Comparison of ENCODE assay signal across 21 cellular contexts in genomic region chr3:129617381-129618185, GRCh38. TPM values are rescaled to one million over a fixed set of nuclear protein-coding genes. Genes with fewer than 3 reads are reported as not detected.
A peak's percentile ranks its signal among the peaks of the same experiment; 100 is the strongest.
DNase-seq lines count a peak whose midpoint lies in the region; ATAC-seq, FAIRE-seq and TF ChIP-seq lines count a peak whose summit lies in the region.
"Had no signal": no experiment of that assay in that cellular context is flagged by ENCODE, and none has a peak within 500 bp of the region (broad histone marks: within the 10 kb centered on the region; RNA-seq: fewer than 3 reads in every experiment).

No MANE protein-coding gene starts in this region.

- 84 to 94% (median 88%) methylated on average over 8 to 12 of the region's 12 CpGs for WGBS in spleen, 5 donors

- no peak overlapping the region for H3K4me3 ChIP-seq in ascending aorta
- no peak overlapping the region for H3K4me3 ChIP-seq in lower lobe of right lung
- no peak overlapping the region for H3K4me3 ChIP-seq in spleen
- H3K4me3 ChIP-seq: SJCRH30 had no signal

- TF ChIP-seq CTCF in ascending aorta (IDR thresholded peaks at IDR 0.05) (no peak), lower lobe of right lung (IDR thresholded peaks at IDR 0.05) (no peak), spleen (IDR thresholded peaks at IDR 0.05 in 8 of 11, conservative IDR thresholded peaks at IDR 0.05 in 3 of 11) (no peak), type B pancreatic cell (conservative IDR thresholded peaks at IDR 0.05) (no peak)

- H3K36me3 ChIP-seq in ascending aorta: no peaks in the 10 kb centered on the region
- H3K36me3 ChIP-seq in lower lobe of right lung: no peaks in the 10 kb centered on the region
- H3K36me3 ChIP-seq in spleen: no peaks in the 10 kb centered on the region
- H3K36me3 ChIP-seq: brain microvascular endothelial cell, SJCRH30 had no signal

- H3K27me3 Mint-ChIP-seq in type B pancreatic cell: no peaks in the 10 kb centered on the region
- H3K27me3 Mint-ChIP-seq: activated CD4-positive, alpha-beta memory T cell treated with anti-CD3 and anti-CD28 coated beads, Interleukin-2, amount 10 ng/mL, durations not matched to agents 7 days and 5 days; natural killer cell treated with Interleukin-12 subunit alpha and Interleukin-12 subunit beta and Interleukin-15 and Interleukin-18, amount 100 ng/mL, for 72 hours had no signal

- DNase-seq in GM12892 (ENCODE audit: insufficient read length) (no peak), ascending aorta (ENCODE audit: low spot score in 2 of 2) (no peak), lower lobe of right lung (no peak), spleen (peak; percentile 59), GM03348 (ENCODE audit: low spot score) (no peak), dedifferentiated amniotic fluid mesenchymal stem cell (ENCODE audit: extremely low spot score) (no peak), type B pancreatic cell (ENCODE audit: extremely low spot score, unreplicated experiment) (no peak)
- DNase-seq: activated CD4-positive, alpha-beta memory T cell treated with anti-CD3 and anti-CD28 coated beads, Interleukin-2, amount 10 ng/mL, durations not matched to agents 7 days and 5 days; activated T-cell treated with anti-CD3 and anti-CD28 coated beads, Interleukin-2, amount 50 U/mL, for 24 hours; brain microvascular endothelial cell; Calu3; erythroblast; NCI-H1436; NCI-H69; stimulated activated naive CD4-positive, alpha-beta T cell; T-helper 2 cell had no signal

- peaks cover 0 to 15% of the 10 kb centered on the region in 2 donors for H3K4me1 ChIP-seq in ascending aorta
- peaks cover 90% of the 10 kb centered on the region for H3K4me1 ChIP-seq in lower lobe of right lung
- H3K4me1 ChIP-seq in spleen: peaks cover 42 to 92% (median 67%) of the 10 kb centered on the region in 6 donors

- FAIRE-seq in GM12892 (lab: Jason Lieb, UNC): peak; percentile 46

- H3K27me3 ChIP-seq in ascending aorta (no peaks in the 10 kb centered on the region), lower lobe of right lung (ENCODE audit: low read depth) (no peaks in the 10 kb centered on the region), spleen (replicated peaks in 1 of 7) (peaks cover 0 to 12% (median 0%) of the 10 kb centered on the region in 7 donors)
- H3K27me3 ChIP-seq: brain microvascular endothelial cell, SJCRH30 had no signal

- no peaks in the 10 kb centered on the region for H3K36me3 Mint-ChIP-seq in type B pancreatic cell
- H3K36me3 Mint-ChIP-seq: activated naive CD4-positive, alpha-beta T cell treated with anti-CD3 and anti-CD28 coated beads, Interleukin-2, amount 50 U/mL, for 72 hours; memory B cell; natural killer cell treated with Interleukin-12 subunit alpha and Interleukin-12 subunit beta and Interleukin-15 and Interleukin-18, amount 100 ng/mL, for 72 hours had no signal

- no peak for TF ChIP-seq POLR2A in GM12892 (IDR thresholded peaks at IDR 0.05; ENCODE audit: low read depth, low read length)
- TF ChIP-seq POLR2A in spleen (IDR thresholded peaks at IDR 0.05): no peak

- H3K27ac ChIP-seq in ascending aorta (peak overlapping the region; percentile 43 to 57), lower lobe of right lung (peak overlapping the region; percentile 77), spleen (peak overlapping the region in 7 of 8 donors; percentile 58 to 70 (median 68))
- H3K27ac ChIP-seq: brain microvascular endothelial cell had no signal

- intact Hi-C loops in ascending aorta (cut with DNase I): no loop called here
- intact Hi-C loops in lower lobe of right lung (cut with DNase I): no loop called here
- intact Hi-C loops in spleen (cut with DNase I; ENCODE audit: low total_unique reads): no loop called here

- H3K27ac Mint-ChIP-seq in type B pancreatic cell: no peak overlapping the region
- H3K27ac Mint-ChIP-seq: activated CD4-positive, alpha-beta memory T cell treated with anti-CD3 and anti-CD28 coated beads, Interleukin-2, amount 10 ng/mL, durations not matched to agents 7 days and 5 days; activated naive CD4-positive, alpha-beta T cell treated with anti-CD3 and anti-CD28 coated beads, Interleukin-2, amount 50 U/mL, for 72 hours; activated T-cell treated with anti-CD3 and anti-CD28 coated beads, Interleukin-2, amount 50 U/mL, for 24 hours; memory B cell; natural killer cell treated with Interleukin-12 subunit alpha and Interleukin-12 subunit beta and Interleukin-15 and Interleukin-18, amount 100 ng/mL, for 72 hours had no signal

- ATAC-seq in lower lobe of right lung (no peak), GM18498 (IDR thresholded peaks at IDR 0.05; ENCODE audit: unreplicated experiment) (no peak)
- ATAC-seq: natural killer cell treated with Interleukin-12 subunit alpha and Interleukin-12 subunit beta and Interleukin-15 and Interleukin-18, amount 100 ng/mL, for 72 hours had no signal

- peaks cover 21% of the 10 kb centered on the region for H3K4me1 Mint-ChIP-seq in type B pancreatic cell (ENCODE audit: unreplicated experiment)

- H3K9me3 Mint-ChIP-seq in type B pancreatic cell: no peaks in the 10 kb centered on the region
- H3K9me3 Mint-ChIP-seq: activated CD4-positive, alpha-beta memory T cell treated with anti-CD3 and anti-CD28 coated beads, Interleukin-2, amount 10 ng/mL, durations not matched to agents 7 days and 5 days; activated naive CD4-positive, alpha-beta T cell treated with anti-CD3 and anti-CD28 coated beads, Interleukin-2, amount 50 U/mL, for 72 hours; activated T-cell treated with anti-CD3 and anti-CD28 coated beads, Interleukin-2, amount 50 U/mL, for 24 hours; memory B cell; natural killer cell treated with Interleukin-12 subunit alpha and Interleukin-12 subunit beta and Interleukin-15 and Interleukin-18, amount 100 ng/mL, for 72 hours had no signal

- H3K9me3 ChIP-seq in ascending aorta (no peaks in the 10 kb centered on the region), lower lobe of right lung (no peaks in the 10 kb centered on the region), spleen (no peaks in the 10 kb centered on the region)
- H3K9me3 ChIP-seq: SJCRH30 had no signal

- H3K4me3 Mint-ChIP-seq in type B pancreatic cell: no peak overlapping the region
- H3K4me3 Mint-ChIP-seq: activated CD4-positive, alpha-beta memory T cell treated with anti-CD3 and anti-CD28 coated beads, Interleukin-2, amount 10 ng/mL, durations not matched to agents 7 days and 5 days; activated T-cell treated with anti-CD3 and anti-CD28 coated beads, Interleukin-2, amount 50 U/mL, for 24 hours; natural killer cell treated with Interleukin-12 subunit alpha and Interleukin-12 subunit beta and Interleukin-15 and Interleukin-18, amount 100 ng/mL, for 72 hours had no signal

RNA-seq across cellular contexts. Expression of gene PLXND1, which starts 11.1 kb away (rescaled TPM):
- 0.38 TPM for polyA plus RNA-seq in GM12892 (2012; ENCODE audit: missing spikeins)
- total RNA-seq in ascending aorta (407 TPM), lower lobe of right lung (233 TPM), spleen (100 to 1,000 TPM; 121 to 238 (median 170) TPM), type B pancreatic cell (ENCODE audit: low replicate concordance) (56.9 and 71.0 TPM in 2 replicates)
- polyA plus RNA-seq in spleen: 10 to 100 TPM; 44.4 to 97.9 (median 79.2) TPM
